10 cellular contexts compared by ENCODE assay signal in the genomic region with DNA sequence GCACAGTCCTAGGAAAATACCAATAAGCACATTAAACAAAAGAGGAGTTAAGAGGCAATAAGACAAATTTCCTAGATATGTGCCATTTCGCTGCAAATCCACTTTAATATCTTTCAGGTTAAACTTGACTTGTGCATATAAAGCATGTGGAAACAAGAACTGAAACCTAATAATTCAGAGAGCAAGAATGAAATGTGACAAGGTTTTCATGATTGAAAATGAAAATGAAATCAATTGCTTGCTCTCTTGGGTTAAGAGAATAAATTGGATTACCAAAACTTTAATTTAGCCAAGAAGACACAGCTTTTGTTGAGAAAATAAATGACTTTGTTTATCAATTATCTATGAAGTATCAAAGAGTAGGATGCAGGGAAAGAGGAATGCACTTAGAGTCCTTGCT.
A peak's percentile ranks its signal among the peaks of the same experiment; 100 is the strongest.
DNase-seq lines count a peak whose midpoint lies in the region; ATAC-seq, FAIRE-seq and TF ChIP-seq lines count a peak whose summit lies in the region.
"Had no signal": no experiment of that assay in that cellular context is flagged by ENCODE, and none has a peak within 500 bp of the region (broad histone marks: within the 10 kb centered on the region; RNA-seq: fewer than 3 reads in every experiment).

No MANE protein-coding gene starts in this region.

- RAD21 ChIA-PET in GM12878 (lab: Charles Lee; ENCODE audit: unreplicated experiment) = interaction anchor here (1.2 to 4.3 kb wide), 2 partner anchors 15 to 87 kb away, joined by 7 to 24 read pairs; no protein-coding TSS in a partner anchor

- no peak overlapping the region for H2AFZ ChIP-seq in GM12878 (ENCODE audit: control insufficient read depth, low read depth, low read length)
- no peak overlapping the region for H2AFZ ChIP-seq in PC-9
- no peak overlapping the region for H2AFZ ChIP-seq in smooth muscle cell (ENCODE audit: low read depth)

- DNase-seq in GM12878 (ENCODE audit: low read depth, low spot score) (peak; percentile 53), PC-9 (no peak), smooth muscle cell (lab: John Stamatoyannopoulos, UW; ENCODE audit: unreplicated experiment) (no peak), prostate gland (ENCODE audit: low spot score) (no peak)
- no peak for DNase-seq in activated CD4-positive, CD25-positive, alpha-beta regulatory T cell (lab: John Stamatoyannopoulos, UW)

- TF ChIP-seq RAD21 in GM12878 (IDR thresholded peaks at IDR 0.05; ENCODE audit: insufficient read depth, low read depth, low read length) = no peak

- H4K20me1 ChIP-seq in GM12878 (ENCODE audit: control insufficient read depth, insufficient read depth) (no peaks in the 10 kb centered on the region), PC-9 (ENCODE audit: insufficient read depth) (no peaks in the 10 kb centered on the region), smooth muscle cell (ENCODE audit: low read depth) (no peaks in the 10 kb centered on the region)

- H3K9me3 ChIP-seq in GM12878 (replicated peaks; ENCODE audit: control insufficient read depth, insufficient read depth, low read length) = no peaks in the 10 kb centered on the region; the same call in 2 of the 3 replicates
- peaks cover 10% of the 10 kb centered on the region; the same call in 1 of the 2 replicates for H3K9me3 ChIP-seq in PC-9 (ENCODE audit: insufficient read depth, low read depth)
- no peaks in the 10 kb centered on the region for H3K9me3 ChIP-seq in smooth muscle cell (replicated peaks; ENCODE audit: low read depth)
- H3K9me3 ChIP-seq in prostate gland = no peaks in the 10 kb centered on the region

- H3K4me2 ChIP-seq in GM12878 (ENCODE audit: control insufficient read depth, insufficient read depth) (peak overlapping the region; percentile 46), PC-9 (no peak overlapping the region), smooth muscle cell (no peak overlapping the region)

- FAIRE-seq in GM12878 (lab: Jason Lieb, UNC) = no peak

- peaks cover 2% of the 10 kb centered on the region for H3F3A ChIP-seq in PC-9 (ENCODE audit: insufficient read depth, low read depth)
- no peaks in the 10 kb centered on the region for H3F3A ChIP-seq in smooth muscle cell (ENCODE audit: low read depth)

- TF ChIP-seq EP300 in GM12878 (IDR thresholded peaks at IDR 0.05; ENCODE audit: borderline replicate concordance in 1 of 2, control insufficient read depth in 1 of 2, low read depth in 2 of 2, low read length in 2 of 2) = peak; percentile 49 to 89

- H3K9me2 ChIP-seq in PC-9 (ENCODE audit: insufficient read depth) = no peaks in the 10 kb centered on the region

- ATAC-seq in GM18858 (IDR thresholded peaks at IDR 0.05; ENCODE audit: unreplicated experiment) (peak; percentile 89), GM21515 (IDR thresholded peaks at IDR 0.05; ENCODE audit: unreplicated experiment) (peak; percentile 81), HG03045 (IDR thresholded peaks at IDR 0.05; ENCODE audit: unreplicated experiment) (peak; percentile 65), GM12878 (peak; percentile 91)

- TF ChIP-seq CTCF in GM12878 (IDR thresholded peaks at IDR 0.05 in 2 of 3, conservative IDR thresholded peaks at IDR 0.05 in 1 of 3; ENCODE audit: control insufficient read depth in 2 of 3, extremely low read depth in 1 of 3, insufficient read depth in 1 of 3, low read depth in 3 of 3, low read length in 3 of 3) (no peak), PC-9 (conservative IDR thresholded peaks at IDR 0.05) (no peak), smooth muscle cell (IDR thresholded peaks at IDR 0.05; ENCODE audit: borderline replicate concordance, insufficient read depth, poor library complexity, severe bottlenecking) (no peak), prostate gland (IDR thresholded peaks at IDR 0.05) (no peak)

- H3K4me1 ChIP-seq in GM12878 (ENCODE audit: control insufficient read depth, insufficient read depth, low read length) (peaks cover 25% of the 10 kb centered on the region), PC-9 (replicated peaks; ENCODE audit: insufficient read depth) (peaks cover 10% of the 10 kb centered on the region), smooth muscle cell (ENCODE audit: low read depth) (peaks cover 9% of the 10 kb centered on the region), prostate gland (replicated peaks) (no peaks in the 10 kb centered on the region)

- intact Hi-C loops in GM12878 (cut with micrococcal nuclease; ENCODE audit: unreplicated experiment) = no loop called here
- intact Hi-C loops in PC-9 (cut with micrococcal nuclease; ENCODE audit: unreplicated experiment) = no loop called here
- intact Hi-C loops in prostate gland (cut with DNase I) = no loop called here

- POLR2A ChIA-PET in GM12878 (lab: Charles Lee) = interaction anchor here (1.3 kb wide), 1 partner anchor 15 kb away, joined by 5 read pairs; no protein-coding TSS in a partner anchor
- POLR2A ChIA-PET in PC-9 (lab: Charles Lee; ENCODE audit: unreplicated experiment) = no interaction called here

- SMC1A ChIA-PET in GM12878 (lab: Charles Lee; ENCODE audit: uncharacterized antibody, unreplicated experiment) = interaction anchor here (0.9 to 6.0 kb wide), 15 partner anchors 9 to 402 kb away, joined by 3 to 41 read pairs (median 4); no protein-coding TSS in a partner anchor

- CTCF ChIA-PET in GM12878 (lab: Yijun Ruan, JAX) (no interaction called here), PC-9 (lab: Charles Lee) (no interaction called here)

- H3K9ac ChIP-seq in GM12878 (ENCODE audit: control insufficient read depth, insufficient read depth, low read length) (no peak overlapping the region), smooth muscle cell (ENCODE audit: low read depth) (no peak overlapping the region)

- TF ChIP-seq POLR2A in GM12878 (IDR thresholded peaks at IDR 0.05; ENCODE audit: low read depth, low read length) (no peak), prostate gland (IDR thresholded peaks at IDR 0.05) (no peak)

- BruUV-seq in GM12878 (replicated peaks; lab: Mats Ljungman, UMichigan) (no TSS peak), PC-9 (replicated peaks; lab: Mats Ljungman, UMichigan) (no TSS peak)

- WGBS in GM12878 (ENCODE audit: insufficient coverage, insufficient replicate concordance, low lambda C conversion rate, missing lambda C conversion rate) = 0% methylated on average over 1 of the region's 1 CpG
- 92% methylated on average over 1 of the region's 1 CpG for WGBS in smooth muscle cell (ENCODE audit: low lambda C conversion rate)
- 69% methylated on average over 1 of the region's 1 CpG for WGBS in prostate gland

- H3K79me2 ChIP-seq in GM12878 (ENCODE audit: control insufficient read depth, insufficient read depth, low read length) (no peaks in the 10 kb centered on the region), PC-9 (ENCODE audit: low read depth) (no peaks in the 10 kb centered on the region), smooth muscle cell (ENCODE audit: low read depth) (no peaks in the 10 kb centered on the region)

- in situ Hi-C loops in GM12878 (cut with MboI) = no loop called here

- H3K36me3 ChIP-seq in GM12878 (ENCODE audit: control insufficient read depth in 2 of 2, insufficient read depth in 2 of 2, low read length in 1 of 2) (no peaks in the 10 kb centered on the region), PC-9 (ENCODE audit: low read depth) (no peaks in the 10 kb centered on the region), smooth muscle cell (ENCODE audit: low read depth) (no peaks in the 10 kb centered on the region), prostate gland (no peaks in the 10 kb centered on the region)

- H3K27me3 ChIP-seq in GM12878 (replicated peaks in 1 of 2; ENCODE audit: control insufficient read depth in 2 of 2, insufficient read depth in 2 of 2, low read length in 1 of 2) (no peaks in the 10 kb centered on the region), PC-9 (ENCODE audit: insufficient read depth, low read depth) (no peaks in the 10 kb centered on the region), smooth muscle cell (ENCODE audit: low read depth) (no peaks in the 10 kb centered on the region), prostate gland (replicated peaks; ENCODE audit: insufficient read depth) (no peaks in the 10 kb centered on the region)

- H3K4me3 ChIP-seq in GM12878 (no peak overlapping the region), PC-9 (no peak overlapping the region), smooth muscle cell (no peak overlapping the region), prostate gland (no peak overlapping the region)

- H3K27ac ChIP-seq in GM12878 (ENCODE audit: control insufficient read depth, insufficient read depth) = 0 out of 2 replicates have a peak overlapping the region, but pooled peaks have one; percentile 6
- no peak overlapping the region for H3K27ac ChIP-seq in PC-9
- no peak overlapping the region for H3K27ac ChIP-seq in smooth muscle cell (ENCODE audit: low read depth)
- no peak overlapping the region for H3K27ac ChIP-seq in prostate gland
- H3K27ac ChIP-seq: C4-2B, RWPE1 had no signal

TF ChIP-seq in GM12878, 131 proteins besides CTCF, POLR2A, EP300 and RAD21 (continues in another document):
- TF ChIP-seq, protein P1, sequence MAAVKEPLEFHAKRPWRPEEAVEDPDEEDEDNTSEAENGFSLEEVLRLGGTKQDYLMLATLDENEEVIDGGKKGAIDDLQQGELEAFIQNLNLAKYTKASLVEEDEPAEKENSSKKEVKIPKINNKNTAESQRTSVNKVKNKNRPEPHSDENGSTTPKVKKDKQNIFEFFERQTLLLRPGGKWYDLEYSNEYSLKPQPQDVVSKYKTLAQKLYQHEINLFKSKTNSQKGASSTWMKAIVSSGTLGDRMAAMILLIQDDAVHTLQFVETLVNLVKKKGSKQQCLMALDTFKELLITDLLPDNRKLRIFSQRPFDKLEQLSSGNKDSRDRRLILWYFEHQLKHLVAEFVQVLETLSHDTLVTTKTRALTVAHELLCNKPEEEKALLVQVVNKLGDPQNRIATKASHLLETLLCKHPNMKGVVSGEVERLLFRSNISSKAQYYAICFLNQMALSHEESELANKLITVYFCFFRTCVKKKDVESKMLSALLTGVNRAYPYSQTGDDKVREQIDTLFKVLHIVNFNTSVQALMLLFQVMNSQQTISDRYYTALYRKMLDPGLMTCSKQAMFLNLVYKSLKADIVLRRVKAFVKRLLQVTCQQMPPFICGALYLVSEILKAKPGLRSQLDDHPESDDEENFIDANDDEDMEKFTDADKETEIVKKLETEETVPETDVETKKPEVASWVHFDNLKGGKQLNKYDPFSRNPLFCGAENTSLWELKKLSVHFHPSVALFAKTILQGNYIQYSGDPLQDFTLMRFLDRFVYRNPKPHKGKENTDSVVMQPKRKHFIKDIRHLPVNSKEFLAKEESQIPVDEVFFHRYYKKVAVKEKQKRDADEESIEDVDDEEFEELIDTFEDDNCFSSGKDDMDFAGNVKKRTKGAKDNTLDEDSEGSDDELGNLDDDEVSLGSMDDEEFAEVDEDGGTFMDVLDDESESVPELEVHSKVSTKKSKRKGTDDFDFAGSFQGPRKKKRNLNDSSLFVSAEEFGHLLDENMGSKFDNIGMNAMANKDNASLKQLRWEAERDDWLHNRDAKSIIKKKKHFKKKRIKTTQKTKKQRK (IDR thresholded peaks at IDR 0.05; ENCODE audit: low read depth, low read length) = no peak
